Comparison of ENCODE assay signal across 15 cellular contexts in genomic region chr5:32842798-32843531, GRCh38.
DNase-seq lines count a peak whose midpoint lies in the region; ATAC-seq and TF ChIP-seq lines count a peak whose summit lies in the region.
"Had no signal": no experiment of that assay in that cellular context is flagged by ENCODE, and none has a peak within 500 bp of the region (broad histone marks: within the 10 kb centered on the region; RNA-seq: fewer than 3 reads in every experiment).

No MANE protein-coding gene starts in this region.

- H3K4me1 ChIP-seq in colonic mucosa (no peaks in the 10 kb centered on the region), mucosa of descending colon (ENCODE audit: low read depth) (no peaks in the 10 kb centered on the region)
- H3K4me1 ChIP-seq: psoas muscle had no signal

- H3K36me3 Mint-ChIP-seq in HFFc6 (ENCODE audit: low read depth) = no peaks in the 10 kb centered on the region

- peaks cover 6% of the 10 kb centered on the region; the same call in 1 of the 2 replicates for H3K27me3 Mint-ChIP-seq in HFFc6 (ENCODE audit: insufficient read depth)

- H3K4me3 ChIP-seq in Jurkat, Clone E6-1 (ENCODE audit: low read length) = no peak overlapping the region
- H3K4me3 ChIP-seq in colonic mucosa = no peak overlapping the region
- H3K4me3 ChIP-seq in mucosa of descending colon = no peak overlapping the region
- H3K4me3 ChIP-seq: psoas muscle had no signal

- no peak overlapping the region for H3K4me3 Mint-ChIP-seq in HFFc6

- H3K36me3 ChIP-seq in colonic mucosa (no peaks in the 10 kb centered on the region), mucosa of descending colon (ENCODE audit: low read depth) (no peaks in the 10 kb centered on the region)

- peak; percentile 98 for ATAC-seq in mucosa of descending colon
- ATAC-seq: psoas muscle had no signal

- H3K27ac ChIP-seq in C4-2B = peak overlapping the region; percentile 75
- H3K27ac ChIP-seq in colonic mucosa = no peak overlapping the region
- H3K27ac ChIP-seq: psoas muscle had no signal

- peak; percentile 28 for DNase-seq in Jurkat, Clone E6-1 (ENCODE audit: low read depth, low spot score)
- DNase-seq in colonic mucosa = peak; percentile 69
- peak; percentile 53 to 74 (median 62) for DNase-seq in mucosa of descending colon
- no peak for DNase-seq in NCI-H2029 (lab: John Stamatoyannopoulos, UW)
- DNase-seq in HFFc6 = no peak
- DNase-seq in T-helper 1 cell = no peak
- no peak for DNase-seq in DMS153 treated with DMSO at 0.1 percent for 48 hours (lab: John Stamatoyannopoulos, UW; ENCODE audit: unreplicated experiment)
- DNase-seq: activated CD4-positive, alpha-beta T cell treated with anti-CD3 and anti-CD28 coated beads, Interleukin-2, amount 50 U/mL, for 1 hour; activated T-cell treated with anti-CD3 and anti-CD28 coated beads, Interleukin-2, amount 50 U/mL, for 48 hours; NCI-H1092 treated with DMSO at 0.1 percent for 48 hours; NCI-H82; psoas muscle; stimulated activated naive CD4-positive, alpha-beta T cell treated with Interleukin-2 at 50 U/mL for 16 hours; T-helper 9 cell had no signal

- H3K4me1 Mint-ChIP-seq in HFFc6 (ENCODE audit: low read depth) = no peaks in the 10 kb centered on the region

- no peaks in the 10 kb centered on the region for H3K9me3 Mint-ChIP-seq in HFFc6

- no peaks in the 10 kb centered on the region for H3K27me3 ChIP-seq in colonic mucosa

- H3K9me3 ChIP-seq in colonic mucosa (no peaks in the 10 kb centered on the region), mucosa of descending colon (no peaks in the 10 kb centered on the region)
- H3K9me3 ChIP-seq: psoas muscle had no signal

- H3K27ac Mint-ChIP-seq in HFFc6 = no peak overlapping the region

- TF ChIP-seq CTCF in C4-2B (conservative IDR thresholded peaks at IDR 0.05) (no peak), colonic mucosa (IDR thresholded peaks at IDR 0.05) (no peak), mucosa of descending colon (IDR thresholded peaks at IDR 0.05) (no peak), HFFc6 (IDR thresholded peaks at IDR 0.05) (no peak)

- H3K9ac ChIP-seq in colonic mucosa (ENCODE audit: low read depth in 2 of 2, low read length in 2 of 2) = no peak overlapping the region

- intact Hi-C loops in colonic mucosa (cut with DNase I) = no loop called here
- intact Hi-C loops in mucosa of descending colon (cut with DNase I, micrococcal nuclease) = no loop called here

Comparison
In these comparisons a context has a peak if more than half of its experiments do, and no peak if none do; other contexts are left out.
1. DNase-seq: peak in Jurkat, Clone E6-1 (single experiment), colonic mucosa (single experiment) and mucosa of descending colon (3 of 3); none in NCI-H2029 (single experiment), HFFc6 (single experiment), T-helper 1 cell (0 of 5) and DMS153 treated with DMSO at 0.1 percent for 48 hours (single experiment).